In genomic region chr15:74245342-74245931, GRCh38 we compare ENCODE assay signal across 8 cellular contexts. TPM values are rescaled to one million over a fixed set of nuclear protein-coding genes. Genes with fewer than 3 reads are reported as not detected.
DNase-seq lines count a peak whose midpoint lies in the region; ATAC-seq, FAIRE-seq and TF ChIP-seq lines count a peak whose summit lies in the region.

No MANE protein-coding gene starts in this region.

- DNase-seq in GM06990 (ENCODE audit: extremely low read depth, insufficient read length) (peak; percentile 22), NCI-H2081 treated with DMSO at 0.1 percent for 48 hours (lab: John Stamatoyannopoulos, UW) (peak; percentile 84), urothelium cell line (ENCODE audit: low spot score) (no peak), HFFc6 (no peak), SKM-1 (lab: John Stamatoyannopoulos, UW; ENCODE audit: unreplicated experiment) (no peak)
- peak; percentile 45 for DNase-seq in activated naive CD8-positive, alpha-beta T cell treated with anti-CD3 and anti-CD28 coated beads for 36 hours

- peak; percentile 90 for TF ChIP-seq EP300 in neural cell (conservative IDR thresholded peaks at IDR 0.05; ENCODE audit: poor library complexity, severe bottlenecking)

- no peaks in the 10 kb centered on the region for H3K79me2 ChIP-seq in neural cell (replicated peaks; ENCODE audit: insufficient read depth, low read length)

- no peak overlapping the region for H3K27ac Mint-ChIP-seq in activated naive CD8-positive, alpha-beta T cell treated with anti-CD3 and anti-CD28 coated beads for 36 hours
- H3K27ac Mint-ChIP-seq in HFFc6 = no peak overlapping the region

- peaks cover 13% of the 10 kb centered on the region for H3K4me1 Mint-ChIP-seq in activated naive CD8-positive, alpha-beta T cell treated with anti-CD3 and anti-CD28 coated beads for 36 hours
- peaks cover 25% of the 10 kb centered on the region for H3K4me1 Mint-ChIP-seq in HFFc6 (ENCODE audit: low read depth)

- peaks cover 21% of the 10 kb centered on the region for H3F3A ChIP-seq in neural cell (ENCODE audit: insufficient read depth, low read length, poor library complexity, severe bottlenecking)

- peaks cover 36% of the 10 kb centered on the region for H3K27me3 Mint-ChIP-seq in activated naive CD8-positive, alpha-beta T cell treated with anti-CD3 and anti-CD28 coated beads for 36 hours
- peaks cover 13% of the 10 kb centered on the region for H3K27me3 Mint-ChIP-seq in HFFc6 (ENCODE audit: insufficient read depth)

- peak; percentile 57 for TF ChIP-seq RAD21 in neural cell (conservative IDR thresholded peaks at IDR 0.05)

- TF ChIP-seq CTCF in GM06990 (IDR thresholded peaks at IDR 0.05; ENCODE audit: insufficient read depth, low read length, poor library complexity, severe bottlenecking) (no peak), neural cell (IDR thresholded peaks at IDR 0.05; ENCODE audit: poor library complexity, severe bottlenecking) (no peak), HFFc6 (IDR thresholded peaks at IDR 0.05) (no peak)

- H3K36me3 ChIP-seq in GM06990 (ENCODE audit: control insufficient read depth, insufficient read depth, low read length) = no peaks in the 10 kb centered on the region
- no peaks in the 10 kb centered on the region for H3K36me3 ChIP-seq in neural cell (ENCODE audit: insufficient read depth, low read length)

- H2AFZ ChIP-seq in neural cell (ENCODE audit: low read depth, low read length) = no peak overlapping the region

- no peaks in the 10 kb centered on the region for H4K20me1 ChIP-seq in neural cell (ENCODE audit: insufficient read depth)

- H3K4me2 ChIP-seq in neural cell (ENCODE audit: low read length) = peak overlapping the region; percentile 68

- H3K27me3 ChIP-seq in GM06990 (replicated peaks; ENCODE audit: control insufficient read depth, insufficient read depth, low read length) (no peaks in the 10 kb centered on the region), neural cell (ENCODE audit: insufficient read depth, low read depth, low read length) (no peaks in the 10 kb centered on the region)

- no peaks in the 10 kb centered on the region for H3K9me3 ChIP-seq in neural cell (ENCODE audit: low read length)

- no peak overlapping the region for H3K4me3 Mint-ChIP-seq in activated naive CD8-positive, alpha-beta T cell treated with anti-CD3 and anti-CD28 coated beads for 36 hours
- H3K4me3 Mint-ChIP-seq in HFFc6 = no peak overlapping the region

- FAIRE-seq in urothelium cell line (lab: Jason Lieb, UNC) = no peak

- no peak for ATAC-seq in HG02938 (IDR thresholded peaks at IDR 0.05; ENCODE audit: unreplicated experiment)

- H3K4me3 ChIP-seq in GM06990 (replicated peaks; ENCODE audit: low read depth, low read length) (no peak overlapping the region), neural cell (ENCODE audit: low read length) (peak overlapping the region; percentile 56)

- peak overlapping the region; percentile 95 for H3K27ac ChIP-seq in neural cell (ENCODE audit: low read length)

- no peaks in the 10 kb centered on the region for H3K9me2 ChIP-seq in neural cell (ENCODE audit: insufficient read depth, low read length)

- H3K36me3 Mint-ChIP-seq in activated naive CD8-positive, alpha-beta T cell treated with anti-CD3 and anti-CD28 coated beads for 36 hours = no peaks in the 10 kb centered on the region
- no peaks in the 10 kb centered on the region for H3K36me3 Mint-ChIP-seq in HFFc6 (ENCODE audit: low read depth)

- H3K9ac ChIP-seq in neural cell (ENCODE audit: low read length) = peak overlapping the region; percentile 66

- no peaks in the 10 kb centered on the region for H3K9me3 Mint-ChIP-seq in activated naive CD8-positive, alpha-beta T cell treated with anti-CD3 and anti-CD28 coated beads for 36 hours
- no peaks in the 10 kb centered on the region for H3K9me3 Mint-ChIP-seq in HFFc6

TF ChIP-seq in neural cell, 6 proteins besides CTCF, POLR2A, EP300 and RAD21:
- TF ChIP-seq EZH2 (IDR thresholded peaks at IDR 0.05; ENCODE audit: borderline replicate concordance, insufficient read depth, low read length, poor library complexity, severe bottlenecking) (no peak), MXI1 (conservative IDR thresholded peaks at IDR 0.05; ENCODE audit: poor library complexity, severe bottlenecking) (peak; percentile 48), SMC3 (conservative IDR thresholded peaks at IDR 0.05; ENCODE audit: poor library complexity) (peak; percentile 58), TAF1 (IDR thresholded peaks at IDR 0.05; ENCODE audit: low read depth) (no peak), POLR2AphosphoS5 (IDR thresholded peaks at IDR 0.05) (peak; percentile 77), REST (IDR thresholded peaks at IDR 0.05; ENCODE audit: borderline replicate concordance) (peak; percentile 6)

RNA-seq across cellular contexts. Expression of gene CCDC33, which starts 9.3 kb away (rescaled TPM):
- under 1 TPM in 1 of 2 experiments, not detected in 1; 0.20 TPM for total RNA-seq in activated naive CD8-positive, alpha-beta T cell treated with anti-CD3 and anti-CD28 coated beads for 36 hours
- 1.4 TPM in 2 replicates for polyA plus RNA-seq in neural cell
- polyA minus RNA-seq in neural cell = 0.73 and 1.3 TPM in 2 replicates
- under 1 TPM in 1 of 6 experiments, not detected in 5; 0.30 TPM for total RNA-seq in HFFc6 (2021; fragmentation: NEBNext Ultra II Directional; extraction: Animal tissue kit (Norgen Biotek cat#: 25700))

RNA-seq across cellular contexts. Expression of gene STRA6, which starts 42.9 kb away (rescaled TPM):
- total RNA-seq in activated naive CD8-positive, alpha-beta T cell treated with anti-CD3 and anti-CD28 coated beads for 36 hours = under 1 TPM; 0.25 to 0.28 TPM
- 4.4 and 11.9 TPM in 2 replicates for polyA plus RNA-seq in neural cell
- 8.5 and 9.6 TPM in 2 replicates for polyA minus RNA-seq in neural cell
- total RNA-seq in HFFc6 (2021; fragmentation: NEBNext Ultra II Directional; extraction: Animal tissue kit (Norgen Biotek cat#: 25700)) = 1 to 10 TPM; 2.2 to 3.2 (median 2.6) TPM

Comparison
In these comparisons a context has a peak if more than half of its experiments do, and no peak if none do; other contexts are left out.
1. DNase-seq: peak in GM06990 (single experiment), NCI-H2081 treated with DMSO at 0.1 percent for 48 hours (single experiment) and activated naive CD8-positive, alpha-beta T cell treated with anti-CD3 and anti-CD28 coated beads for 36 hours (single experiment); none in urothelium cell line (single experiment), HFFc6 (single experiment) and SKM-1 (single experiment).